1 cellular context compared by ENCODE assay signal in genomic region chr17:46922804-46923635, GRCh38.
A peak's percentile ranks its signal among the peaks of the same experiment; 100 is the strongest.
TF ChIP-seq lines count a peak whose summit lies in the region.

Gene GOSR2 (plus strand): TSS chr17:46923160. CDS start chr17:46923193, 33 bp downstream.

TF ChIP-seq in GM23338, 12 proteins besides CTCF, POLR2A, EP300 and RAD21 (continued from another document):
- no peak for TF ChIP-seq ZNF462 (CRISPR knock-in tag; IDR thresholded peaks at IDR 0.05)
- TF ChIP-seq ZNF331 (CRISPR knock-in tag; IDR thresholded peaks at IDR 0.05; ENCODE audit: low read depth) = no peak
- peak; percentile 94 for TF ChIP-seq POLR2AphosphoS5 (IDR thresholded peaks at IDR 0.05; ENCODE audit: low read depth)
- TF ChIP-seq EZH2 (IDR thresholded peaks at IDR 0.05; ENCODE audit: low read depth, unreplicated experiment) = no peak
- TF ChIP-seq JUNB (IDR thresholded peaks at IDR 0.05; ENCODE audit: unreplicated experiment) = peak; percentile 21
